In genomic region chr11:6926208-6927029, GRCh38 we compare ENCODE assay signal across 8 cellular contexts. TPM values are rescaled to one million over a fixed set of nuclear protein-coding genes. Genes with fewer than 3 reads are reported as not detected.
A peak's percentile ranks its signal among the peaks of the same experiment; 100 is the strongest.
DNase-seq lines count a peak whose midpoint lies in the region; ATAC-seq and TF ChIP-seq lines count a peak whose summit lies in the region.

TSS of gene ZNF215 (plus strand) at chr11:6926426. CDS start at chr11:6932273, 5,847 bp downstream.

- DNase-seq in RPMI7951 (ENCODE audit: low read depth) (peak; percentile 91), brain pericyte (ENCODE audit: low read depth, low spot score) (peak; percentile 10), skeletal muscle cell (ENCODE audit: low read depth) (peak; percentile 60), GDM1 (lab: John Stamatoyannopoulos, UW) (no peak)

- H3K36me3 ChIP-seq in DOHH2 (ENCODE audit: control insufficient read depth, low read length) (peaks cover 44% of the 10 kb centered on the region), iPS-20b (ENCODE audit: insufficient read depth, low read depth, low read length) (no peaks in the 10 kb centered on the region; the same call in 1 of the 2 replicates)

- H3K4me1 ChIP-seq in DOHH2 (ENCODE audit: control insufficient read depth, low read length), result peaks cover 34% of the 10 kb centered on the region
- H3K4me1 ChIP-seq in iPS-20b (ENCODE audit: insufficient read depth, low read length), result peaks cover 27% of the 10 kb centered on the region

- H3K27me3 ChIP-seq in DOHH2 (ENCODE audit: control insufficient read depth, low read length) (no peaks in the 10 kb centered on the region), iPS-20b (ENCODE audit: insufficient read depth, low read length) (peaks cover 8% of the 10 kb centered on the region)

- H3F3A ChIP-seq in DOHH2 (ENCODE audit: control insufficient read depth, insufficient read depth), result peaks cover 7% of the 10 kb centered on the region

- H3K4me3 ChIP-seq in DOHH2 (ENCODE audit: low read length) (peak within 1 kb of the TSS; percentile 94), iPS-20b (ENCODE audit: low read length) (peak within 1 kb of the TSS; percentile 98), skeletal muscle cell (ENCODE audit: low read depth, low read length) (peak within 1 kb of the TSS; percentile 81)

- H4K20me1 ChIP-seq in DOHH2 (ENCODE audit: control insufficient read depth, insufficient read depth, low read depth, low read length), result no peaks in the 10 kb centered on the region

- no peaks in the 10 kb centered on the region for H3K9me3 ChIP-seq in DOHH2 (ENCODE audit: control insufficient read depth, insufficient read depth, low read length)
- H3K9me3 ChIP-seq in iPS-20b (ENCODE audit: insufficient read depth, low read depth, low read length), result no peaks in the 10 kb centered on the region

- peak; percentile 82 for ATAC-seq in GM21360 (IDR thresholded peaks at IDR 0.05; ENCODE audit: unreplicated experiment)
- peak; percentile 50 for ATAC-seq in HG03565 (IDR thresholded peaks at IDR 0.05; ENCODE audit: unreplicated experiment)

- peak within 1 kb of the TSS; percentile 64 for H3K4me2 ChIP-seq in DOHH2 (ENCODE audit: low read length)

- H3K9ac ChIP-seq in iPS-20b (ENCODE audit: low read depth, low read length), result peak within 1 kb of the TSS; percentile 93

- H3K27ac ChIP-seq in DOHH2 (ENCODE audit: low read depth, low read length) (peak within 1 kb of the TSS; percentile 78), iPS-20b (ENCODE audit: low read length) (peak within 1 kb of the TSS; percentile 2)

- peaks cover 46% of the 10 kb centered on the region for H3K79me2 ChIP-seq in DOHH2 (ENCODE audit: control insufficient read depth, low read length)

- TF ChIP-seq CTCF in DOHH2 (IDR thresholded peaks at IDR 0.05; ENCODE audit: low read depth, low read length, poor library complexity, severe bottlenecking), result no peak

- no peaks in the 10 kb centered on the region for H3K9me2 ChIP-seq in DOHH2 (replicated peaks; ENCODE audit: control insufficient read depth, low read length)

RNA-seq across cellular contexts. Expression of gene ZNF215, which starts in this region (rescaled TPM):
- 6.7 and 8.9 TPM in 2 replicates for total RNA-seq in RPMI7951 (2014; rRNA removed; shearing (Covaris generic))
